8 cellular contexts compared by ENCODE assay signal in the genomic region with DNA sequence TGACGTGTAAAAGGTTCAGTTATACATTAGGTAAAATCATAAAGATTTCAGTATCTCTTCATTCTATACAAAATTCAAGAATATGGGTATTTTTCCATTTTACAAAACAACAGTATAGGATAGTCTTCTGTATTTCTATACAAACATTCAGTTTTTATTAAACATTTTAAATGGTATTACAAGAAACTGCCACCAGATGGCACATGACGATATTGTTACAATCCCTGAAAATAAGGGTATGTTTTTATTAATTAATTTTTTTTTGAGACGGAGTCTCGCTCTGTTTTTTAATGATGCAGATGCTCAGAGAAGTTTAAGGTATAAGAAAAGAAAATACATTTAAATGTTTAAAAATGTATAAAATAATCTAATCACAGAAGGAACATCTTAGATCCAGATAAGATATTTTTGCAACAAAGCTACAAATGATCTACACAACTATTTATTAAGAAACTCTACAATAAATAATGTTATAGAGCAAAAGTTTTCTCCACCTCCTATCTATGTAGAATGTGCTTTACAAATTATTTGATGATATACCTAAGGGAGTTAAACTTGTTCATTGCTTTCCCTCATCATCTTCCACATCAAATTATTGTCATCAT. TPM values are rescaled to one million over a fixed set of nuclear protein-coding genes. Genes with fewer than 3 reads are reported as not detected.
A peak's percentile ranks its signal among the peaks of the same experiment; 100 is the strongest.
DNase-seq lines count a peak whose midpoint lies in the region; ATAC-seq, FAIRE-seq and TF ChIP-seq lines count a peak whose summit lies in the region.

No MANE protein-coding gene starts in this region.

- no peak overlapping the region for H4K8ac ChIP-seq in H1 (ENCODE audit: extremely low read depth, insufficient read depth, low read length)

- H3K27ac Mint-ChIP-seq in naive thymus-derived CD4-positive, alpha-beta T cell: peak overlapping the region in 2 of 9 donors; percentile 14 to 47

- TF ChIP-seq EP300 in H1 (IDR thresholded peaks at IDR 0.05; ENCODE audit: borderline replicate concordance in 1 of 2, low read depth in 2 of 2, low read length in 2 of 2): no peak

- no peak overlapping the region for H2BK20ac ChIP-seq in H1 (ENCODE audit: low read length)

- 39% methylated on average over 4 of the region's 4 CpGs; no CpG with 5 or more reads in 1 of the 2 experiments for WGBS in H1 (ENCODE audit: extremely low coverage in 1 of 2, insufficient coverage in 1 of 2, insufficient read length in 1 of 2, insufficient replicate concordance in 2 of 2, low coverage in 1 of 2, low lambda C conversion rate in 2 of 2, missing lambda C conversion rate in 1 of 2), 2 experiments

- no peak overlapping the region for H4K5ac ChIP-seq in H1 (ENCODE audit: insufficient read length, low read depth, low read length)

- H3K9me3 Mint-ChIP-seq in naive thymus-derived CD4-positive, alpha-beta T cell: no peaks in the 10 kb centered on the region

- no peaks in the 10 kb centered on the region for H3K27me3 Mint-ChIP-seq in naive thymus-derived CD4-positive, alpha-beta T cell

- H3K4me1 ChIP-seq in Peyer's patch (no peaks in the 10 kb centered on the region), H1 (replicated peaks in 1 of 4; ENCODE audit: control insufficient read depth in 3 of 4, insufficient read depth in 4 of 4, low read length in 3 of 4) (no peaks in the 10 kb centered on the region)
- no peaks in the 10 kb centered on the region for H3K4me1 ChIP-seq in naive thymus-derived CD4-positive, alpha-beta T cell (ENCODE audit: control insufficient read depth in 2 of 2, insufficient read depth in 2 of 2, low read length in 2 of 2)

- no peak overlapping the region for H3K4ac ChIP-seq in H1 (replicated peaks; ENCODE audit: insufficient read length, low read depth, low read length)

- H3K23me2 ChIP-seq in H1 (ENCODE audit: low read depth, low read length): no peaks in the 10 kb centered on the region; the same call in 1 of the 2 replicates

- no peak overlapping the region for H2AFZ ChIP-seq in H1 (ENCODE audit: low read length)

- H2BK12ac ChIP-seq in H1 (ENCODE audit: low read depth, low read length): no peak overlapping the region

- peaks cover 4 to 10% (median 8%) of the 10 kb centered on the region in 7 donors for H3K4me1 Mint-ChIP-seq in naive thymus-derived CD4-positive, alpha-beta T cell

- H4K91ac ChIP-seq in H1 (replicated peaks; ENCODE audit: insufficient read length, low read length): no peak overlapping the region

- H3K18ac ChIP-seq in H1 (ENCODE audit: extremely low read depth, low read length): no peak overlapping the region

- FAIRE-seq in H1 (lab: Jason Lieb, UNC): no peak

- POLR2A ChIA-PET in HEK293T (lab: Yijun Ruan, JAX): interaction anchor here (1.6 to 1.7 kb wide), 3 partner anchors 69 to 93 kb away, joined by 5 to 6 read pairs (median 5); partner anchors contain the start of genes AP4B1, HIPK1 and PHTF1
- POLR2A ChIA-PET in H1 (lab: Charles Lee; ENCODE audit: partially characterized antibody): no interaction called here
- POLR2A ChIA-PET in naive thymus-derived CD4-positive, alpha-beta T cell (lab: Charles Lee): interaction anchor here (0.6 to 3.8 kb wide), 8 partner anchors 12 to 98 kb away, joined by 3 to 21 read pairs (median 3); partner anchors contain the start of genes AP4B1, DCLRE1B and HIPK1

- peak; percentile 9 for DNase-seq in DMS153 treated with DMSO at 0.1 percent for 48 hours (lab: John Stamatoyannopoulos, UW; ENCODE audit: unreplicated experiment)
- no peak for DNase-seq in DMS153 (lab: John Stamatoyannopoulos, UW)
- peak; percentile 33 for DNase-seq in HEK293T (ENCODE audit: extremely low spot score)
- no peak for DNase-seq in Peyer's patch
- DNase-seq in H1 (ENCODE audit: low read depth in 1 of 2, low spot score in 2 of 2): no peak
- peak in 7 of 9 donors; percentile 26 to 61 (median 51) for DNase-seq in naive thymus-derived CD4-positive, alpha-beta T cell

- intact Hi-C loops in naive thymus-derived CD4-positive, alpha-beta T cell (cut with micrococcal nuclease): loop anchor here (1.0 to 5.0 kb wide), 8 partner anchors 35 to 447 kb away; partner anchors contain the start of genes AP4B1 (in 2 of the 2), HIPK1 (in 2 of the 2), PTPN22 (in 2 of the 2) and OLFML3 (in 1 of the 2)

- TF ChIP-seq CTCF in Peyer's patch (IDR thresholded peaks at IDR 0.05) (peak; percentile 27 to 76 (median 74)), H1 (IDR thresholded peaks at IDR 0.05; ENCODE audit: control extremely low read depth in 1 of 3, insufficient read depth in 1 of 3, low read depth in 1 of 3, low read length in 3 of 3) (peak in 2 of 3 experiments; percentile 22 to 24; a peak in 2 of 4 replicates)

- no peak overlapping the region for H2AK5ac ChIP-seq in H1 (ENCODE audit: low read depth, low read length)

- H3K27me3 ChIP-seq in Peyer's patch (no peaks in the 10 kb centered on the region), H1 (replicated peaks in 1 of 4; ENCODE audit: control insufficient read depth in 3 of 4, extremely low read depth in 1 of 4, insufficient read depth in 3 of 4, low read length in 3 of 4) (no peaks in the 10 kb centered on the region)
- no peaks in the 10 kb centered on the region for H3K27me3 ChIP-seq in naive thymus-derived CD4-positive, alpha-beta T cell (ENCODE audit: control insufficient read depth in 2 of 2, insufficient read depth in 2 of 2, low read length in 2 of 2)

- H2BK15ac ChIP-seq in H1 (ENCODE audit: low read length): no peak overlapping the region

- CTCF ChIA-PET in HEK293T (lab: Yijun Ruan, JAX) (interaction anchor here (0.6 to 1.7 kb wide), 3 partner anchors 23 to 447 kb away, joined by 3 to 5 read pairs (median 3); partner anchors contain the start of gene RSBN1), H1 (lab: Charles Lee; ENCODE audit: partially characterized antibody) (interaction anchor here (0.6 to 2.7 kb wide), 26 partner anchors 13 to 1331 kb away, joined by 3 to 14 read pairs (median 4); partner anchors contain the start of genes AP4B1 and OLFML3)
- CTCF ChIA-PET in naive thymus-derived CD4-positive, alpha-beta T cell (lab: Charles Lee): interaction anchor here (0.7 to 3.5 kb wide), 18 partner anchors 13 to 836 kb away, joined by 3 to 40 read pairs (median 4); partner anchors contain the start of genes AP4B1, DCLRE1B, HIPK1 and RSBN1

- H3K79me1 ChIP-seq in H1 (ENCODE audit: low read depth, low read length): no peaks in the 10 kb centered on the region

- H3K4me3 Mint-ChIP-seq in naive thymus-derived CD4-positive, alpha-beta T cell: no peak overlapping the region

- peaks cover 4 to 31% (median 18%) of the 10 kb centered on the region in 5 donors for H3K36me3 Mint-ChIP-seq in naive thymus-derived CD4-positive, alpha-beta T cell

- H4K20me1 ChIP-seq in H1 (replicated peaks in 1 of 2; ENCODE audit: control insufficient read depth in 1 of 2, insufficient read depth in 2 of 2, low read length in 2 of 2): no peaks in the 10 kb centered on the region

- H3K9me3 ChIP-seq in Peyer's patch (no peaks in the 10 kb centered on the region), H1 (ENCODE audit: insufficient read depth in 2 of 2, low read depth in 1 of 2, low read length in 1 of 2) (no peaks in the 10 kb centered on the region)
- H3K9me3 ChIP-seq in naive thymus-derived CD4-positive, alpha-beta T cell (ENCODE audit: control insufficient read depth in 2 of 3, low read length in 3 of 3): no peaks in the 10 kb centered on the region

- no peak overlapping the region for H3K4me3 ChIP-seq in Peyer's patch
- no peak overlapping the region for H3K4me3 ChIP-seq in H1 (ENCODE audit: extremely low read depth in 1 of 4, insufficient read depth in 2 of 4, low read depth in 3 of 4, low read length in 4 of 4)
- H3K4me3 ChIP-seq in naive thymus-derived CD4-positive, alpha-beta T cell (ENCODE audit: low read length): no peak overlapping the region

- TF ChIP-seq RAD21 in H1 (IDR thresholded peaks at IDR 0.05 in 1 of 2, conservative IDR thresholded peaks at IDR 0.05 in 1 of 2; ENCODE audit: low read depth in 2 of 2, low read length in 2 of 2): peak in 1 of 2 experiments; percentile 45; a peak in 3 of 4 replicates

- H3K9ac ChIP-seq in H1 (replicated peaks in 1 of 4; ENCODE audit: extremely low read depth in 1 of 4, low read depth in 3 of 4, low read length in 3 of 4): no peak overlapping the region

- no peak overlapping the region for H3K27ac ChIP-seq in Peyer's patch
- no peak overlapping the region for H3K27ac ChIP-seq in H1 (ENCODE audit: low read depth, low read length)
- H3K27ac ChIP-seq in naive thymus-derived CD4-positive, alpha-beta T cell (ENCODE audit: low read depth, low read length): no peak overlapping the region

- no peaks in the 10 kb centered on the region for H3K79me2 ChIP-seq in H1 (ENCODE audit: control insufficient read depth in 1 of 2, insufficient read depth in 2 of 2, low read length in 2 of 2)

- no peak overlapping the region for H3K23ac ChIP-seq in H1 (ENCODE audit: insufficient read length)

- H3K14ac ChIP-seq in H1 (ENCODE audit: insufficient read length): no peak overlapping the region

- peak; percentile 66 for ATAC-seq in naive thymus-derived CD4-positive, alpha-beta T cell
- ATAC-seq in HG03442 (IDR thresholded peaks at IDR 0.05; ENCODE audit: unreplicated experiment) (no peak), HG03432 (IDR thresholded peaks at IDR 0.05; ENCODE audit: unreplicated experiment) (no peak)

- H3K56ac ChIP-seq in H1 (replicated peaks; ENCODE audit: insufficient read length, low read depth, low read length): no peak overlapping the region

- no peak overlapping the region for H2BK5ac ChIP-seq in H1 (ENCODE audit: low read depth, low read length)

- no peak overlapping the region for H2BK120ac ChIP-seq in H1 (replicated peaks; ENCODE audit: low read depth, low read length)

- H3K36me3 ChIP-seq in Peyer's patch (peaks cover 0 to 35% (median 3%) of the 10 kb centered on the region in 3 donors), H1 (ENCODE audit: control insufficient read depth in 2 of 4, insufficient read depth in 4 of 4, low read length in 3 of 4) (no peaks in the 10 kb centered on the region)
- peaks cover 4 to 21% (median 17%) of the 10 kb centered on the region in 3 experiments for H3K36me3 ChIP-seq in naive thymus-derived CD4-positive, alpha-beta T cell (ENCODE audit: control insufficient read depth in 2 of 3, insufficient read depth in 3 of 3, low read length in 3 of 3)

- TF ChIP-seq POLR2A in Peyer's patch (IDR thresholded peaks at IDR 0.05) (no peak), H1 (IDR thresholded peaks at IDR 0.05; ENCODE audit: control extremely low read depth in 1 of 2, low read depth in 2 of 2, low read length in 2 of 2) (no peak)

- no peak overlapping the region for H3K4me2 ChIP-seq in H1 (ENCODE audit: insufficient read depth in 1 of 2, low read depth in 2 of 2, low read length in 2 of 2)

RNA-seq across cellular contexts. Expression of gene RSBN1, which starts 23.5 kb away (rescaled TPM):
- 10 to 100 TPM; 18.2 to 25.6 (median 23.3) TPM for total RNA-seq in Peyer's patch
- total RNA-seq in H1 (2021; fragmentation: NEBNext Ultra II Directional; extraction: Animal tissue kit (Norgen Biotek cat#: 25700)): 16.4 and 17.6 TPM in 2 replicates
- polyA plus RNA-seq in H1 (2011; rRNA removed): 3.9 and 4.2 TPM in 2 replicates
- polyA plus RNA-seq in H1 (2011; cell fraction: cytosol; rRNA removed): 5.4 TPM
- 4.5 TPM for polyA plus RNA-seq in H1 (2011; cell fraction: nucleus; rRNA removed)
- polyA plus RNA-seq in H1 (2012, experiment 1 of 2): 7.9 to 10.1 TPM (median 8.4 TPM) in 4 replicates
- polyA plus RNA-seq in H1 (2012, experiment 2 of 2): 1.5 TPM
- polyA plus RNA-seq in H1 (2013, experiment 1 of 2): 7.0 TPM
- 7.2 TPM for polyA plus RNA-seq in H1 (2013, experiment 2 of 2)
- polyA minus RNA-seq in H1 (2011; rRNA and poly(A)+ RNA removed): 33.8 and 40.8 TPM in 2 replicates
- 16.1 TPM for polyA minus RNA-seq in H1 (2011; cell fraction: cytosol; rRNA and poly(A)+ RNA removed)
- polyA minus RNA-seq in H1 (2011; cell fraction: nucleus; rRNA and poly(A)+ RNA removed): 13.9 TPM
- total RNA-seq in naive thymus-derived CD4-positive, alpha-beta T cell: 10 to 100 TPM; 29.9 to 58.1 (median 42.0) TPM
- polyA plus RNA-seq in naive thymus-derived CD4-positive, alpha-beta T cell: 10 to 100 TPM; 40.7 to 44.2 TPM

RNA-seq across cellular contexts. Expression of gene PTPN22, which starts 35.7 kb away (rescaled TPM):
- total RNA-seq in Peyer's patch: 10 to 100 TPM; 11.4 to 16.9 (median 13.2) TPM
- total RNA-seq in H1 (2021; fragmentation: NEBNext Ultra II Directional; extraction: Animal tissue kit (Norgen Biotek cat#: 25700)): not detected in 2 replicates
- not detected in 2 replicates for polyA plus RNA-seq in H1 (2011; rRNA removed)
- not detected for polyA plus RNA-seq in H1 (2011; cell fraction: cytosol; rRNA removed)
- polyA plus RNA-seq in H1 (2011; cell fraction: nucleus; rRNA removed): not detected
- not detected in 4 replicates for polyA plus RNA-seq in H1 (2012, experiment 1 of 2)
- polyA plus RNA-seq in H1 (2012, experiment 2 of 2): not detected
- not detected for polyA plus RNA-seq in H1 (2013, experiment 1 of 2)
- polyA plus RNA-seq in H1 (2013, experiment 2 of 2): 0.09 TPM
- not detected in 2 replicates for polyA minus RNA-seq in H1 (2011; rRNA and poly(A)+ RNA removed)
- not detected for polyA minus RNA-seq in H1 (2011; cell fraction: cytosol; rRNA and poly(A)+ RNA removed)
- not detected for polyA minus RNA-seq in H1 (2011; cell fraction: nucleus; rRNA and poly(A)+ RNA removed)
- 10 to 100 TPM; 22.2 to 76.7 (median 27.5) TPM for total RNA-seq in naive thymus-derived CD4-positive, alpha-beta T cell
- polyA plus RNA-seq in naive thymus-derived CD4-positive, alpha-beta T cell: 10 to 100 TPM; 29.7 to 37.9 TPM

RNA-seq across cellular contexts. Expression of gene BCL2L15, which starts 51.6 kb away (rescaled TPM):
- total RNA-seq in Peyer's patch: 100 to 1,000 TPM in 3 of 4 donors, 10 to 100 TPM in 1; 38.0 to 249 (median 119) TPM
- 0.11 and 0.32 TPM in 2 replicates for total RNA-seq in H1 (2021; fragmentation: NEBNext Ultra II Directional; extraction: Animal tissue kit (Norgen Biotek cat#: 25700))
- 0.22 and 0.36 TPM in 2 replicates for polyA plus RNA-seq in H1 (2011; rRNA removed)
- polyA plus RNA-seq in H1 (2011; cell fraction: cytosol; rRNA removed): 0.05 TPM
- polyA plus RNA-seq in H1 (2011; cell fraction: nucleus; rRNA removed): 0.06 TPM
- 0.05 to 1.4 TPM in 2 of 4 replicates, not detected in the others for polyA plus RNA-seq in H1 (2012, experiment 1 of 2)
- not detected for polyA plus RNA-seq in H1 (2012, experiment 2 of 2)
- polyA plus RNA-seq in H1 (2013, experiment 1 of 2): 0.26 TPM
- polyA plus RNA-seq in H1 (2013, experiment 2 of 2): 1.2 TPM
- 0.16 TPM in 1 of 2 replicates, not detected in the other for polyA minus RNA-seq in H1 (2011; rRNA and poly(A)+ RNA removed)
- not detected for polyA minus RNA-seq in H1 (2011; cell fraction: cytosol; rRNA and poly(A)+ RNA removed)
- polyA minus RNA-seq in H1 (2011; cell fraction: nucleus; rRNA and poly(A)+ RNA removed): 0.30 TPM
- total RNA-seq in naive thymus-derived CD4-positive, alpha-beta T cell: 1 to 10 TPM; 1.1 to 7.5 (median 1.6) TPM
- under 1 TPM in 1 of 2 donors, not detected in 1; 0.60 TPM for polyA plus RNA-seq in naive thymus-derived CD4-positive, alpha-beta T cell

Comparison
In these comparisons a context has a peak if more than half of its experiments do, and no peak if none do; other contexts are left out.
1. DNase-seq: peak in DMS153 treated with DMSO at 0.1 percent for 48 hours (single experiment), HEK293T (single experiment) and naive thymus-derived CD4-positive, alpha-beta T cell (7 of 9); none in DMS153 (single experiment), Peyer's patch (0 of 3) and H1 (0 of 2).
2. RNA of gene PTPN22, which starts 35.7 kb away (total RNA-seq): 22.2 to 76.7 TPM in naive thymus-derived CD4-positive, alpha-beta T cell and 11.4 to 16.9 TPM in Peyer's patch; not detected in H1; every median in the first group is over 10 times any median in the second.
3. RNA of gene BCL2L15, which starts 51.6 kb away (total RNA-seq): 38.0 to 249 TPM in Peyer's patch; 1.1 to 7.5 TPM in naive thymus-derived CD4-positive, alpha-beta T cell and 0.11 to 0.32 TPM in H1; every median in the first group is over 4 times any median in the second.